Comparison of ENCODE assay signal across 24 cellular contexts in the genomic region with DNA sequence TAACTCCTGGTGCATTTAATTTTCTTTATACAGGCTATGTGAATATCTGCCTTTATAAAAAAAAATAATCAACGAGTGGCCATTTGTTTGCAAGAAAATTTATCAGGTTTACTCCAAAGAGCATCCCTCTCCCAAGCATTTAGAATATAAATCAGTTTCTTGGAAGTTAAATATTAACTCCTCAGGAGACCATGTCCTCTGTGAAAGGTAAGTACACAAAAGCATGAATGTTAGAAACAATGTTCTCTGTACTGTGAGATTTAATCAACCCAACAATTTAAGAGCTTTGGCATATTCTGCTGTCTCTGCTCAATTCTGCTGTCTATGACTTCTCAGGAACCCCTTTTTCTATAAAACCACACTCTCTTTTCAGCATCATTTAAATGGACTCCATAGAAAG.
"Had no signal": no experiment of that assay in that cellular context is flagged by ENCODE, and none has a peak within 500 bp of the region (broad histone marks: within the 10 kb centered on the region; RNA-seq: fewer than 3 reads in every experiment).

No MANE protein-coding gene starts in this region.

- H3K9me3 ChIP-seq: breast epithelium, esophagus muscularis mucosa, heart left ventricle, left ventricle myocardium inferior, neutrophil, psoas muscle, right atrium auricular region, stomach, thyroid gland, upper lobe of left lung had no signal

- ATAC-seq: activated naive CD4-positive, alpha-beta T cell treated with anti-CD3 and anti-CD28 coated beads, Interleukin-2, amount 50 U/mL, for 72 hours; activated T-cell treated with anti-CD3 and anti-CD28 coated beads, Interleukin-2, amount 50 U/mL, for 72 hours; foreskin keratinocyte; heart left ventricle; psoas muscle; stimulated activated naive B cell treated with anti-CD40 and anti-IgM and Interleukin-4, amounts not matched to agents 10 μg/mL and 1 μg/mL and 100 μg/mL, for 72 hours had no signal

- DNase-seq: activated CD4-positive, alpha-beta T cell treated with anti-CD3 and anti-CD28 coated beads for 4 hours; activated CD4-positive, alpha-beta T cell treated with anti-CD3 and anti-CD28 coated beads, Interleukin-2, amount 50 U/mL, for 4 hours; activated naive CD4-positive, alpha-beta T cell; activated T-cell treated with anti-CD3 and anti-CD28 coated beads for 4 hours; activated T-cell treated with anti-CD3 and anti-CD28 coated beads, Interleukin-2, amount 50 U/mL, for 72 hours; central memory CD4-positive, alpha-beta T cell; endodermal cell; foreskin keratinocyte; heart left ventricle; kidney glomerular epithelial cell; left ventricle myocardium inferior; nephron progenitor cell; psoas muscle; stimulated activated CD4-positive, alpha-beta T cell treated with anti-CD3 and anti-CD28 coated beads, Interleukin-15, amount 100 ng/mL, for 24 hours; stimulated activated CD4-positive, alpha-beta T cell treated with anti-CD3 and anti-CD28 coated beads, Interleukin-2, amount 100 ng/mL, for 24 hours; stimulated activated naive B cell treated with anti-CD40 and anti-IgM and Interleukin-4, amounts not matched to agents 10 μg/mL and 1 μg/mL and 100 μg/mL, for 72 hours; stomach; thyroid gland; upper lobe of left lung had no signal

- H3K4me1 ChIP-seq: breast epithelium, esophagus muscularis mucosa, left ventricle myocardium inferior, psoas muscle, right atrium auricular region, upper lobe of left lung had no signal

- H3K36me3 ChIP-seq: breast epithelium, esophagus muscularis mucosa, heart left ventricle, left ventricle myocardium inferior, neutrophil, right atrium auricular region, stomach, thyroid gland, upper lobe of left lung had no signal

- H3K4me3 ChIP-seq: breast epithelium, esophagus muscularis mucosa, heart left ventricle, left ventricle myocardium inferior, psoas muscle, right atrium auricular region, stomach, thyroid gland, upper lobe of left lung had no signal

- H3K27ac ChIP-seq: breast epithelium, esophagus muscularis mucosa, foreskin keratinocyte, heart left ventricle, left ventricle myocardium inferior, neutrophil, psoas muscle, right atrium auricular region, stomach, thyroid gland, upper lobe of left lung had no signal

- H3K27me3 ChIP-seq: breast epithelium, esophagus muscularis mucosa, foreskin keratinocyte, heart left ventricle, neutrophil, right atrium auricular region, stomach, thyroid gland, upper lobe of left lung had no signal
